Comparison of ENCODE assay signal across 12 cellular contexts in genomic region chr4:175469519-175469918, GRCh38.
DNase-seq lines count a peak whose midpoint lies in the region; ATAC-seq and TF ChIP-seq lines count a peak whose summit lies in the region.
"Had no signal": no experiment of that assay in that cellular context is flagged by ENCODE, and none has a peak within 500 bp of the region (broad histone marks: within the 10 kb centered on the region; RNA-seq: fewer than 3 reads in every experiment).

No MANE protein-coding gene starts in this region.

- POLR2A ChIA-PET in MCF 10A (lab: Yijun Ruan, JAX) (interaction anchor here (0.7 kb wide), 1 partner anchor 52 kb away, joined by 4 read pairs; no protein-coding TSS in a partner anchor), SK-N-SH (lab: Yijun Ruan, JAX) (no interaction called here)

- TF ChIP-seq POLR2A in breast epithelium (IDR thresholded peaks at IDR 0.05): no peak
- no peak for TF ChIP-seq POLR2A in adrenal gland (IDR thresholded peaks at IDR 0.05)
- TF ChIP-seq POLR2A in testis (IDR thresholded peaks at IDR 0.05): no peak

- H3K9me2 ChIP-seq in SK-N-SH: no peaks in the 10 kb centered on the region

- peak; percentile 27 for DNase-seq in MCF 10A (ENCODE audit: unreplicated experiment)
- no peak for DNase-seq in breast epithelium (ENCODE audit: low spot score in 2 of 2)
- no peak for DNase-seq in SK-N-SH
- DNase-seq in glomerular visceral epithelial cell (ENCODE audit: extremely low spot score): peak; percentile 25
- DNase-seq in adrenal gland: no peak
- no peak for DNase-seq in testis
- DNase-seq in stimulated activated effector memory CD8-positive, alpha-beta T cell treated with anti-CD3 and anti-CD28 coated beads, Interleukin-12 subunit alpha, Interleukin-12 subunit beta, amount 100 ng/mL, for 72 hours (ENCODE audit: low spot score in 2 of 2): no peak
- DNase-seq: activated CD4-positive, CD25-positive, alpha-beta regulatory T cell treated with anti-CD3 and anti-CD28 coated beads, Interleukin-2, amount 50 U/mL, for 72 hours; activated T-cell treated with anti-CD3 and anti-CD28 coated beads, Interleukin-2, amount 50 U/mL, for 4 hours; NCI-H2081 had no signal

- H3K27me3 ChIP-seq in breast epithelium: no peaks in the 10 kb centered on the region
- no peaks in the 10 kb centered on the region for H3K27me3 ChIP-seq in SK-N-SH (ENCODE audit: insufficient read depth)
- no peaks in the 10 kb centered on the region for H3K27me3 ChIP-seq in adrenal gland
- no peaks in the 10 kb centered on the region for H3K27me3 ChIP-seq in testis

- H3F3A ChIP-seq in SK-N-SH (replicated peaks; ENCODE audit: insufficient read depth): peaks cover 11% of the 10 kb centered on the region

- H4K20me1 ChIP-seq in SK-N-SH (ENCODE audit: insufficient read depth): no peaks in the 10 kb centered on the region

- no peak for TF ChIP-seq CTCF in MCF 10A (IDR thresholded peaks at IDR 0.05; ENCODE audit: unreplicated experiment)
- TF ChIP-seq CTCF in breast epithelium (IDR thresholded peaks at IDR 0.05): no peak
- TF ChIP-seq CTCF in SK-N-SH (IDR thresholded peaks at IDR 0.05): no peak
- TF ChIP-seq CTCF in adrenal gland (IDR thresholded peaks at IDR 0.05): no peak
- TF ChIP-seq CTCF in testis (IDR thresholded peaks at IDR 0.05): no peak

- BruUV-seq in MCF 10A (replicated peaks; lab: Mats Ljungman, UMichigan): no TSS peak

- H3K27ac ChIP-seq in breast epithelium (no peak overlapping the region), SK-N-SH (ENCODE audit: low read depth in 2 of 2, low read length in 1 of 2) (peak overlapping the region in 1 of 2 experiments; percentile 60; a peak in 2 of 4 replicates), adrenal gland (no peak overlapping the region), testis (no peak overlapping the region)

- no peak overlapping the region for H3K4me3 Mint-ChIP-seq in MCF 10A (ENCODE audit: unreplicated experiment)
- H3K4me3 Mint-ChIP-seq in stimulated activated effector memory CD8-positive, alpha-beta T cell treated with anti-CD3 and anti-CD28 coated beads, Interleukin-12 subunit alpha, Interleukin-12 subunit beta, amount 100 ng/mL, for 72 hours: no peak overlapping the region
- H3K4me3 Mint-ChIP-seq: activated T-cell treated with anti-CD3 and anti-CD28 coated beads, Interleukin-2, amount 50 U/mL, for 4 hours; natural killer cell treated with Interleukin-12 subunit alpha and Interleukin-12 subunit beta and Interleukin-15 and Interleukin-18, amount 100 ng/mL, for 72 hours had no signal

- H3K4me3 ChIP-seq in breast epithelium: no peak overlapping the region
- H3K4me3 ChIP-seq in SK-N-SH (ENCODE audit: low read depth in 2 of 2, low read length in 1 of 2): no peak overlapping the region
- no peak overlapping the region for H3K4me3 ChIP-seq in adrenal gland
- H3K4me3 ChIP-seq in testis: no peak overlapping the region

- peaks cover 6% of the 10 kb centered on the region for H3K36me3 Mint-ChIP-seq in MCF 10A (ENCODE audit: insufficient read depth, unreplicated experiment)
- no peaks in the 10 kb centered on the region for H3K36me3 Mint-ChIP-seq in stimulated activated effector memory CD8-positive, alpha-beta T cell treated with anti-CD3 and anti-CD28 coated beads, Interleukin-12 subunit alpha, Interleukin-12 subunit beta, amount 100 ng/mL, for 72 hours
- H3K36me3 Mint-ChIP-seq: natural killer cell treated with Interleukin-12 subunit alpha and Interleukin-12 subunit beta and Interleukin-15 and Interleukin-18, amount 100 ng/mL, for 72 hours had no signal

- no peak overlapping the region; the same call in 1 of the 2 replicates for H3K9ac ChIP-seq in SK-N-SH

- H3K9me3 Mint-ChIP-seq in MCF 10A (ENCODE audit: unreplicated experiment): peaks cover 19% of the 10 kb centered on the region
- peaks cover 9% of the 10 kb centered on the region for H3K9me3 Mint-ChIP-seq in stimulated activated effector memory CD8-positive, alpha-beta T cell treated with anti-CD3 and anti-CD28 coated beads, Interleukin-12 subunit alpha, Interleukin-12 subunit beta, amount 100 ng/mL, for 72 hours

- no peaks in the 10 kb centered on the region for H3K79me2 ChIP-seq in SK-N-SH (ENCODE audit: insufficient read depth)

- no peak overlapping the region for H2AFZ ChIP-seq in SK-N-SH (ENCODE audit: low read depth)

- no peak for TF ChIP-seq EP300 in SK-N-SH (IDR thresholded peaks at IDR 0.05; ENCODE audit: borderline replicate concordance in 1 of 2, low read depth in 1 of 2, low read length in 1 of 2)

- H3K4me1 Mint-ChIP-seq in MCF 10A (ENCODE audit: insufficient read depth, unreplicated experiment): peaks cover 30% of the 10 kb centered on the region
- no peaks in the 10 kb centered on the region for H3K4me1 Mint-ChIP-seq in stimulated activated effector memory CD8-positive, alpha-beta T cell treated with anti-CD3 and anti-CD28 coated beads, Interleukin-12 subunit alpha, Interleukin-12 subunit beta, amount 100 ng/mL, for 72 hours

- H3K27ac Mint-ChIP-seq in MCF 10A (ENCODE audit: low read depth, unreplicated experiment): peak overlapping the region; percentile 76
- H3K27ac Mint-ChIP-seq in stimulated activated effector memory CD8-positive, alpha-beta T cell treated with anti-CD3 and anti-CD28 coated beads, Interleukin-12 subunit alpha, Interleukin-12 subunit beta, amount 100 ng/mL, for 72 hours: no peak overlapping the region
- H3K27ac Mint-ChIP-seq: natural killer cell treated with Interleukin-12 subunit alpha and Interleukin-12 subunit beta and Interleukin-15 and Interleukin-18, amount 100 ng/mL, for 72 hours had no signal

- WGBS in SK-N-SH (ENCODE audit: low lambda C conversion rate): 5% methylated on average over 2 of the region's 2 CpGs
- WGBS in adrenal gland, 4 donors: 26 to 59% (median 42%) methylated on average over 2 of the region's 2 CpGs
- 45 to 64% methylated on average over 2 of the region's 2 CpGs for WGBS in testis, 2 donors

- no peak for TF ChIP-seq RAD21 in SK-N-SH (IDR thresholded peaks at IDR 0.05; ENCODE audit: low read length)

- H3K4me1 ChIP-seq in breast epithelium (no peaks in the 10 kb centered on the region), SK-N-SH (ENCODE audit: control insufficient read depth in 1 of 2, insufficient read depth in 2 of 2, low read depth in 1 of 2, low read length in 1 of 2) (no peaks in the 10 kb centered on the region; a peak in 1 of 4 replicates), adrenal gland (replicated peaks in 1 of 2) (no peaks in the 10 kb centered on the region), testis (no peaks in the 10 kb centered on the region)

- intact Hi-C loops in MCF 10A (cut with micrococcal nuclease): no loop called here
- intact Hi-C loops in breast epithelium (cut with DNase I; ENCODE audit: low total_unique reads): no loop called here
- intact Hi-C loops in adrenal gland (cut with DNase I): no loop called here
- intact Hi-C loops in testis (cut with DNase I; ENCODE audit: low total_unique reads): no loop called here

- no peak for ATAC-seq in GM21528 (IDR thresholded peaks at IDR 0.05; ENCODE audit: low FRiP score, unreplicated experiment)
- ATAC-seq in stimulated activated effector memory CD8-positive, alpha-beta T cell treated with anti-CD3 and anti-CD28 coated beads, Interleukin-12 subunit alpha, Interleukin-12 subunit beta, amount 100 ng/mL, for 72 hours: no peak
- ATAC-seq: activated T-cell treated with anti-CD3 and anti-CD28 coated beads, Interleukin-2, amount 50 U/mL, for 4 hours; natural killer cell treated with Interleukin-12 subunit alpha and Interleukin-12 subunit beta and Interleukin-15 and Interleukin-18, amount 100 ng/mL, for 72 hours had no signal

- H3K36me3 ChIP-seq in breast epithelium: no peaks in the 10 kb centered on the region
- no peaks in the 10 kb centered on the region for H3K36me3 ChIP-seq in SK-N-SH (replicated peaks in 1 of 2; ENCODE audit: control insufficient read depth in 1 of 2, insufficient read depth in 2 of 2, low read length in 1 of 2)
- no peaks in the 10 kb centered on the region for H3K36me3 ChIP-seq in adrenal gland (replicated peaks in 1 of 2)
- H3K36me3 ChIP-seq in testis (ENCODE audit: low read depth, missing control alignments): no peaks in the 10 kb centered on the region

- H3K9me3 ChIP-seq in breast epithelium (no peaks in the 10 kb centered on the region), SK-N-SH (no peaks in the 10 kb centered on the region), adrenal gland (replicated peaks in 1 of 3) (no peaks in the 10 kb centered on the region), testis (no peaks in the 10 kb centered on the region)

- H3K4me2 ChIP-seq in SK-N-SH: no peak overlapping the region

- CTCF ChIA-PET in MCF 10A (lab: Yijun Ruan, JAX) (no interaction called here), SK-N-SH (lab: Yijun Ruan, JAX) (no interaction called here)

- H3K27me3 Mint-ChIP-seq in MCF 10A (ENCODE audit: insufficient read depth, unreplicated experiment): no peaks in the 10 kb centered on the region
- H3K27me3 Mint-ChIP-seq: natural killer cell treated with Interleukin-12 subunit alpha and Interleukin-12 subunit beta and Interleukin-15 and Interleukin-18, amount 100 ng/mL, for 72 hours had no signal

TF ChIP-seq in SK-N-SH, 30 proteins besides CTCF, POLR2A, EP300 and RAD21:
- TF ChIP-seq RXRA (IDR thresholded peaks at IDR 0.05; ENCODE audit: borderline replicate concordance, low read depth): no peak
- no peak for TF ChIP-seq MAX (IDR thresholded peaks at IDR 0.05; ENCODE audit: low read depth)
- peak; percentile 36; the same call in 1 of the 2 replicates for TF ChIP-seq NFIC (IDR thresholded peaks at IDR 0.05; ENCODE audit: borderline replicate concordance)
- TF ChIP-seq CHD2 (IDR thresholded peaks at IDR 0.05; ENCODE audit: low read length, partially characterized antibody): no peak
- no peak for TF ChIP-seq FOXM1 (IDR thresholded peaks at IDR 0.05; ENCODE audit: low read depth)

Comparison
In these comparisons a context has a peak if more than half of its experiments do, and no peak if none do; other contexts are left out.
1. DNase-seq: peak in MCF 10A (single experiment) and glomerular visceral epithelial cell (single experiment); none in breast epithelium (0 of 2), SK-N-SH (single experiment), adrenal gland (0 of 7), testis (single experiment) and stimulated activated effector memory CD8-positive, alpha-beta T cell treated with anti-CD3 and anti-CD28 coated beads, Interleukin-12 subunit alpha, Interleukin-12 subunit beta, amount 100 ng/mL, for 72 hours (0 of 2).